ENCODE assay signal across 11 cellular contexts in the genomic region with DNA sequence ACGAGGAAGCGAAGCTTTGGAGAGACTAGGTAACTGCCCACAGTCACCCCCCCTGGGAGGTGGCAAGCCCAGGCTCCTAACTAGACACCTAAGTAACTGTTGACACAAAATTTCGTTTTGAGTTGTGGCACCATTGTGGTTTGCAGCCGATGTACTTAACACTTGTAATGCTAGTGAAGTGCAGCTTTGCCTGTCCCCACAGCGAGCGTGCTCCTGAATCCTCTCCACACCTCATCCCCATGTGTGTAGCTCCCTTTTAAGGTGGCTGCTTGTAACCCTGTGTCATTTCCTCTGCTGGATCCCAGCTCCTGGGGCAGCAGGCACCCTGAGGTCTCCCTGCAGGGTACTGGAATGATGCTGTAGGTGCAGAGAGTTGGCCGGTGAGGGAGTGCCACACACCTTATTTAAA.
A peak's percentile ranks its signal among the peaks of the same experiment; 100 is the strongest.
DNase-seq lines count a peak whose midpoint lies in the region; ATAC-seq and TF ChIP-seq lines count a peak whose summit lies in the region.
"Had no signal": no experiment of that assay in that cellular context is flagged by ENCODE, and none has a peak within 500 bp of the region (broad histone marks: within the 10 kb centered on the region; RNA-seq: fewer than 3 reads in every experiment).

No MANE protein-coding gene starts in this region.

- WGBS in adrenal gland, 4 donors, result 85 to 100% (median 86%) methylated on average over 3 to 7 of the region's 7 CpGs
- 81 to 85% methylated on average over 7 of the region's 7 CpGs for WGBS in body of pancreas, 2 donors

- DNase-seq in foreskin keratinocyte (no peak), adrenal gland (no peak), body of pancreas (no peak), GM20000 (ENCODE audit: low spot score) (no peak)
- DNase-seq in activated effector memory CD4-positive, alpha-beta T cell treated with anti-CD3 and anti-CD28 coated beads, Interleukin-2, amount 50 U/mL, for 16 hours, result no peak
- DNase-seq: head of caudate nucleus, T-helper 9 cell had no signal

- no peaks in the 10 kb centered on the region for H3K36me3 ChIP-seq in adrenal gland (replicated peaks in 1 of 2)
- H3K36me3 ChIP-seq in body of pancreas (replicated peaks in 1 of 2; ENCODE audit: insufficient read depth in 1 of 2, low read depth in 2 of 2), result no peaks in the 10 kb centered on the region
- H3K36me3 ChIP-seq: ascending aorta had no signal

- no peaks in the 10 kb centered on the region for H3K27me3 ChIP-seq in foreskin keratinocyte
- H3K27me3 ChIP-seq in adrenal gland, result no peaks in the 10 kb centered on the region
- H3K27me3 ChIP-seq in body of pancreas, result no peaks in the 10 kb centered on the region
- H3K27me3 ChIP-seq: ascending aorta had no signal

- ATAC-seq in GM18511 (IDR thresholded peaks at IDR 0.05; ENCODE audit: unreplicated experiment), result peak; percentile 50
- peak; percentile 62 for ATAC-seq in GM21576 (IDR thresholded peaks at IDR 0.05; ENCODE audit: unreplicated experiment)
- ATAC-seq in HG03439 (IDR thresholded peaks at IDR 0.05; ENCODE audit: unreplicated experiment), result peak; percentile 69
- ATAC-seq in foreskin keratinocyte, result peak; percentile 38
- ATAC-seq in body of pancreas, result no peak

- H3K4me3 ChIP-seq in adrenal gland (no peak overlapping the region), body of pancreas (no peak overlapping the region)
- H3K4me3 ChIP-seq: ascending aorta had no signal

- no peak for TF ChIP-seq POLR2A in adrenal gland (IDR thresholded peaks at IDR 0.05)
- no peak for TF ChIP-seq POLR2A in body of pancreas (IDR thresholded peaks at IDR 0.05)

- intact Hi-C loops in adrenal gland (cut with DNase I) (loop anchor here in 1 of 2 donors (10.0 kb wide), 1 partner anchor 113 kb away; the partner anchor contains the start of gene TRIO), body of pancreas (cut with DNase I) (loop anchor here (10.0 kb wide), 1 partner anchor 123 kb away; no protein-coding TSS in a partner anchor)

- H3K27ac ChIP-seq in foreskin keratinocyte (no peak overlapping the region), adrenal gland (no peak overlapping the region), body of pancreas (no peak overlapping the region)

- H3K9me3 ChIP-seq in adrenal gland (replicated peaks in 1 of 3) (no peaks in the 10 kb centered on the region), body of pancreas (no peaks in the 10 kb centered on the region)
- H3K9me3 ChIP-seq: ascending aorta had no signal

- TF ChIP-seq CTCF in foreskin keratinocyte (conservative IDR thresholded peaks at IDR 0.05) (no peak), adrenal gland (IDR thresholded peaks at IDR 0.05) (no peak), body of pancreas (IDR thresholded peaks at IDR 0.05) (no peak), GM20000 (IDR thresholded peaks at IDR 0.05; ENCODE audit: extremely low read depth, missing control alignments) (no peak)

- H3K4me1 ChIP-seq in foreskin keratinocyte (peaks cover 1% of the 10 kb centered on the region), adrenal gland (replicated peaks in 1 of 2) (peaks cover 0 to 18% of the 10 kb centered on the region in 2 donors), body of pancreas (no peaks in the 10 kb centered on the region)
